In genomic region chr9:127612993-127613954, GRCh38 we compare ENCODE assay signal across 9 cellular contexts. TPM values are rescaled to one million over a fixed set of nuclear protein-coding genes. Genes with fewer than 3 reads are reported as not detected.
DNase-seq lines count a peak whose midpoint lies in the region; ATAC-seq and TF ChIP-seq lines count a peak whose summit lies in the region.
"Had no signal": no experiment of that assay in that cellular context is flagged by ENCODE, and none has a peak within 500 bp of the region (broad histone marks: within the 10 kb centered on the region; RNA-seq: fewer than 3 reads in every experiment).

No MANE protein-coding gene starts in this region.

- no peaks in the 10 kb centered on the region for H3K36me3 ChIP-seq in aorta (ENCODE audit: control insufficient read depth in 1 of 2, insufficient read depth in 2 of 2, low read length in 1 of 2)

- ATAC-seq in activated naive CD4-positive, alpha-beta T cell treated with anti-CD3 and anti-CD28 coated beads, Interleukin-2, amount 50 U/mL, for 72 hours = peak in 1 of 2 donors; percentile 16
- peak; percentile 18 for ATAC-seq in omental fat pad (ENCODE audit: low FRiP score)
- peak; percentile 78 for ATAC-seq in aorta (ENCODE audit: low FRiP score)
- no peak for ATAC-seq in GM18867 (IDR thresholded peaks at IDR 0.05; ENCODE audit: unreplicated experiment)

- H3K27ac ChIP-seq in aorta (ENCODE audit: low read depth in 1 of 2, low read length in 2 of 2) = no peak overlapping the region
- H3K27ac ChIP-seq: 22Rv1 had no signal

- DNase-seq in DMS 273 (lab: John Stamatoyannopoulos, UW; ENCODE audit: unreplicated experiment) (peak; percentile 69), DMS 273 treated with DMSO at 0.1 percent for 48 hours (lab: John Stamatoyannopoulos, UW) (no peak), RPMI8226 (peak; percentile 49), head of caudate nucleus (peak; percentile 34 to 87 (median 68)), omental fat pad (ENCODE audit: low spot score) (no peak), aorta (peak; percentile 83 to 89)
- peak; percentile 42 to 63 for DNase-seq in activated naive CD4-positive, alpha-beta T cell treated with anti-CD3 and anti-CD28 coated beads, Interleukin-2, amount 50 U/mL, for 72 hours (ENCODE audit: low spot score in 2 of 2)

- intact Hi-C loops in head of caudate nucleus (cut with DNase I) (loop anchor here (5.0 kb wide), 1 partner anchor 104 kb away; the partner anchor contains the start of genes PTRH1 and TTC16), aorta (cut with DNase I) (loop anchor here in 1 of 2 donors (5.0 kb wide), 1 partner anchor 104 kb away; the partner anchor contains the start of genes PTRH1 and TTC16)

- H3K36me3 Mint-ChIP-seq in activated naive CD4-positive, alpha-beta T cell treated with anti-CD3 and anti-CD28 coated beads, Interleukin-2, amount 50 U/mL, for 72 hours = no peaks in the 10 kb centered on the region

- no peaks in the 10 kb centered on the region for H3K9me3 Mint-ChIP-seq in activated naive CD4-positive, alpha-beta T cell treated with anti-CD3 and anti-CD28 coated beads, Interleukin-2, amount 50 U/mL, for 72 hours

- no peaks in the 10 kb centered on the region for H3K4me1 ChIP-seq in aorta (ENCODE audit: control insufficient read depth in 1 of 2, insufficient read depth in 2 of 2, low read length in 2 of 2)

- no peaks in the 10 kb centered on the region for H3K27me3 ChIP-seq in aorta (ENCODE audit: control insufficient read depth in 1 of 2, insufficient read depth in 2 of 2, low read length in 1 of 2)

- no peaks in the 10 kb centered on the region for H3K9me3 ChIP-seq in aorta (ENCODE audit: control insufficient read depth, low read length)

- peak overlapping the region; percentile 2 to 63 for H3K4me3 ChIP-seq in aorta (ENCODE audit: low read length in 2 of 2)

- 9 to 10% methylated on average over 42 to 44 of the region's 44 CpGs for WGBS in aorta, 2 donors

- no peak for TF ChIP-seq CTCF in omental fat pad (IDR thresholded peaks at IDR 0.05)

- peak overlapping the region in 1 of 2 donors; percentile 44 for H3K27ac Mint-ChIP-seq in activated naive CD4-positive, alpha-beta T cell treated with anti-CD3 and anti-CD28 coated beads, Interleukin-2, amount 50 U/mL, for 72 hours

RNA-seq across cellular contexts. Expression of gene STXBP1, which starts 1.2 kb away (rescaled TPM):
- 10 to 100 TPM; 11.4 to 28.0 TPM for total RNA-seq in activated naive CD4-positive, alpha-beta T cell treated with anti-CD3 and anti-CD28 coated beads, Interleukin-2, amount 50 U/mL, for 72 hours
- total RNA-seq in omental fat pad (10 to 100 TPM; 47.0 to 81.0 (median 66.4) TPM), aorta (10 to 100 TPM; 50.0 to 69.0 TPM)
- 10 to 100 TPM in 1 of 2 donors, 1 to 10 TPM in 1; 6.6 to 20.7 TPM for polyA plus RNA-seq in aorta

Comparison
In these comparisons a context has a peak if more than half of its experiments do, and no peak if none do; other contexts are left out.
1. DNase-seq: peak in DMS 273 (single experiment), RPMI8226 (single experiment), activated naive CD4-positive, alpha-beta T cell treated with anti-CD3 and anti-CD28 coated beads, Interleukin-2, amount 50 U/mL, for 72 hours (2 of 2), head of caudate nucleus (42 of 42) and aorta (2 of 2); none in DMS 273 treated with DMSO at 0.1 percent for 48 hours (single experiment) and omental fat pad (single experiment).